ENCODE assay signal across 19 cellular contexts in genomic region chr13:30932481-30933333, GRCh38. TPM values are rescaled to one million over a fixed set of nuclear protein-coding genes. Genes with fewer than 3 reads are reported as not detected.
DNase-seq lines count a peak whose midpoint lies in the region; TF ChIP-seq lines count a peak whose summit lies in the region.
"Had no signal": no experiment of that assay in that cellular context is flagged by ENCODE, and none has a peak within 500 bp of the region (broad histone marks: within the 10 kb centered on the region; RNA-seq: fewer than 3 reads in every experiment).

Gene TEX26, plus strand, starts transcription at chr13:30932656. Its CDS starts 60 bp downstream, at chr13:30932716.

- no peaks in the 10 kb centered on the region for H4K20me1 ChIP-seq in smooth muscle cell (ENCODE audit: low read depth)

- peaks cover 45% of the 10 kb centered on the region for H3K27me3 Mint-ChIP-seq in endodermal cell (ENCODE audit: insufficient read depth)

- H3K4me1 ChIP-seq in endodermal cell (ENCODE audit: control insufficient read depth, insufficient read depth, low read length), result peaks cover 4% of the 10 kb centered on the region
- peaks cover 7% of the 10 kb centered on the region; the same call in 1 of the 2 replicates for H3K4me1 ChIP-seq in iPS-20b (ENCODE audit: insufficient read depth, low read length)
- H3K4me1 ChIP-seq in smooth muscle cell (ENCODE audit: low read depth), result peaks cover 13% of the 10 kb centered on the region
- no peaks in the 10 kb centered on the region for H3K4me1 ChIP-seq in SJCRH30
- H3K4me1 ChIP-seq: stomach had no signal

- H3K9me3 ChIP-seq in endodermal cell (ENCODE audit: control insufficient read depth, low read length), result peaks cover 4% of the 10 kb centered on the region
- H3K9me3 ChIP-seq in iPS-20b (ENCODE audit: insufficient read depth, low read depth, low read length), result no peaks in the 10 kb centered on the region
- H3K9me3 ChIP-seq in smooth muscle cell (replicated peaks; ENCODE audit: low read depth), result no peaks in the 10 kb centered on the region
- no peaks in the 10 kb centered on the region for H3K9me3 ChIP-seq in SJCRH30 (replicated peaks)
- H3K9me3 ChIP-seq: neutrophil had no signal

- TF ChIP-seq CTCF in endodermal cell (conservative IDR thresholded peaks at IDR 0.05), result peak; percentile 68
- TF ChIP-seq CTCF in smooth muscle cell (IDR thresholded peaks at IDR 0.05; ENCODE audit: borderline replicate concordance, insufficient read depth, poor library complexity, severe bottlenecking), result peak; percentile 20

- H3K9ac ChIP-seq in endodermal cell (ENCODE audit: extremely low read depth, low read length, poor library complexity, severe bottlenecking), result no peak within 1 kb of the TSS
- no peak within 1 kb of the TSS for H3K9ac ChIP-seq in iPS-20b (ENCODE audit: low read depth, low read length)
- no peak within 1 kb of the TSS for H3K9ac ChIP-seq in smooth muscle cell (ENCODE audit: low read depth)
- H3K9ac ChIP-seq: KMS-11 had no signal

- peak within 1 kb of the TSS; percentile 49 for H3K4me3 Mint-ChIP-seq in endodermal cell
- H3K4me3 Mint-ChIP-seq: activated CD8-positive, alpha-beta T cell treated with anti-CD3 and anti-CD28 coated beads, Interleukin-2, amount 10 ng/mL, durations not matched to agents 7 days and 5 days; effector memory CD8-positive, alpha-beta T cell; HFFc6 had no signal

- no peaks in the 10 kb centered on the region for H3F3A ChIP-seq in smooth muscle cell (ENCODE audit: low read depth)

- peak within 1 kb of the TSS; percentile 82 for H3K4me2 ChIP-seq in smooth muscle cell
- H3K4me2 ChIP-seq: KMS-11 had no signal

- H2AFZ ChIP-seq in smooth muscle cell (ENCODE audit: low read depth), result peak within 1 kb of the TSS; percentile 76

- H3K4me3 ChIP-seq in endodermal cell (ENCODE audit: low read length) (peak within 1 kb of the TSS; percentile 67), iPS-20b (ENCODE audit: low read length) (peak within 1 kb of the TSS; percentile 65), smooth muscle cell (peak within 1 kb of the TSS; percentile 31), SJCRH30 (no peak within 1 kb of the TSS)
- H3K4me3 ChIP-seq: GM12878, stomach had no signal

- H3K4me1 Mint-ChIP-seq in endodermal cell, result peaks cover 9% of the 10 kb centered on the region

- no peaks in the 10 kb centered on the region for H3K36me3 ChIP-seq in endodermal cell (ENCODE audit: control insufficient read depth, insufficient read depth, low read length)
- H3K36me3 ChIP-seq in iPS-20b (ENCODE audit: insufficient read depth, low read depth, low read length), result no peaks in the 10 kb centered on the region
- no peaks in the 10 kb centered on the region for H3K36me3 ChIP-seq in smooth muscle cell (ENCODE audit: low read depth)
- no peaks in the 10 kb centered on the region for H3K36me3 ChIP-seq in SJCRH30
- H3K36me3 ChIP-seq: neutrophil, stomach had no signal

- H3K36me3 Mint-ChIP-seq in endodermal cell (ENCODE audit: low read depth), result no peaks in the 10 kb centered on the region

- no peaks in the 10 kb centered on the region for H3K9me3 Mint-ChIP-seq in endodermal cell
- H3K9me3 Mint-ChIP-seq: effector memory CD8-positive, alpha-beta T cell; HFFc6 had no signal

- H3K27me3 ChIP-seq in endodermal cell (ENCODE audit: control insufficient read depth, insufficient read depth, low read length, poor library complexity, severe bottlenecking) (peaks cover 13% of the 10 kb centered on the region), iPS-20b (ENCODE audit: insufficient read depth, low read length) (peaks cover 32% of the 10 kb centered on the region), smooth muscle cell (ENCODE audit: low read depth) (no peaks in the 10 kb centered on the region), SJCRH30 (no peaks in the 10 kb centered on the region)

- H3K79me2 ChIP-seq in smooth muscle cell (ENCODE audit: low read depth), result no peaks in the 10 kb centered on the region

- peak; percentile 58 for DNase-seq in NCI-H69 (lab: John Stamatoyannopoulos, UW)
- peak; percentile 92 for DNase-seq in endodermal cell
- DNase-seq in smooth muscle cell (lab: John Stamatoyannopoulos, UW; ENCODE audit: unreplicated experiment), result peak; percentile 8
- no peak for DNase-seq in NCI-H510A (lab: John Stamatoyannopoulos, UW)
- no peak for DNase-seq in activated naive CD4-positive, alpha-beta T cell treated with Interleukin-2 at 50 U/mL for 16 hours
- no peak for DNase-seq in SJCRH30
- DNase-seq: activated CD8-positive, alpha-beta T cell treated with anti-CD3 and anti-CD28 coated beads, Interleukin-2, amount 10 ng/mL, durations not matched to agents 7 days and 5 days; effector memory CD8-positive, alpha-beta T cell; HFFc6; NCI-H2081 treated with DMSO at 0.1 percent for 48 hours; PC-3; stimulated activated CD4-positive, alpha-beta T cell treated with anti-CD3 and anti-CD28 coated beads, Interleukin-2, amount 100 ng/mL, for 48 hours; stomach had no signal

- peak within 1 kb of the TSS; percentile 36 for H3K27ac Mint-ChIP-seq in endodermal cell
- H3K27ac Mint-ChIP-seq: activated CD8-positive, alpha-beta T cell treated with anti-CD3 and anti-CD28 coated beads, Interleukin-2, amount 10 ng/mL, durations not matched to agents 7 days and 5 days; activated naive CD4-positive, alpha-beta T cell treated with anti-CD3 and anti-CD28 coated beads, Interleukin-2, amount 50 U/mL, for 72 hours; effector memory CD8-positive, alpha-beta T cell; HFFc6 had no signal

- WGBS in endodermal cell (ENCODE audit: insufficient coverage in 1 of 2, insufficient read length in 1 of 2), 2 experiments, result 26 to 27% methylated on average over 18 to 32 of the region's 32 CpGs
- 25% methylated on average over 28 of the region's 32 CpGs for WGBS in smooth muscle cell (ENCODE audit: low lambda C conversion rate)

- H3K27ac ChIP-seq in endodermal cell (ENCODE audit: low read depth, low read length) (no peak within 1 kb of the TSS), iPS-20b (ENCODE audit: low read length) (no peak within 1 kb of the TSS), smooth muscle cell (ENCODE audit: low read depth) (no peak within 1 kb of the TSS), SJCRH30 (no peak within 1 kb of the TSS)
- H3K27ac ChIP-seq: KMS-11, neutrophil, stomach had no signal

RNA-seq across cellular contexts. Expression of gene TEX26, which starts in this region (rescaled TPM):
- total RNA-seq in endodermal cell, result not detected
- polyA plus RNA-seq in endodermal cell (2013, experiment 1 of 2), result 0.78 TPM
- polyA plus RNA-seq in endodermal cell (2013, experiment 2 of 2), result 0.75 TPM
- total RNA-seq in smooth muscle cell, result 0.58 and 0.72 TPM in 2 replicates
- 0.26 and 0.42 TPM in 2 replicates for polyA plus RNA-seq in smooth muscle cell
- not detected in 2 replicates for total RNA-seq in SJCRH30 (2014; rRNA removed; shearing (Covaris generic))
- total RNA-seq: activated CD8-positive, alpha-beta T cell treated with anti-CD3 and anti-CD28 coated beads, Interleukin-2, amount 10 ng/mL, durations not matched to agents 7 days and 5 days; activated naive CD4-positive, alpha-beta T cell treated with anti-CD3 and anti-CD28 coated beads, Interleukin-2, amount 50 U/mL, for 72 hours; GM12878; HFFc6; kidney epithelial cell; PC-3; stomach had no signal
- polyA plus RNA-seq: GM12878 had no signal

Comparison
In these comparisons a context has a peak if more than half of its experiments do, and no peak if none do; other contexts are left out.
1. Peak in DNase-seq and H3K4me3 ChIP-seq in endodermal cell; RNA of the gene not detected or under 1 TPM.
2. Peak in DNase-seq, H3K4me3 ChIP-seq and H3K4me2 ChIP-seq in smooth muscle cell; RNA of the gene not detected or under 1 TPM.